In genomic region chr12:124391340-124392261, GRCh38 we compare ENCODE assay signal across 8 cellular contexts.
A peak's percentile ranks its signal among the peaks of the same experiment; 100 is the strongest.
DNase-seq lines count a peak whose midpoint lies in the region; ATAC-seq, FAIRE-seq and TF ChIP-seq lines count a peak whose summit lies in the region.

No MANE protein-coding gene starts in this region.

- peak overlapping the region; percentile 60 for H3K4me3 Mint-ChIP-seq in activated naive CD8-positive, alpha-beta T cell treated with anti-CD3 and anti-CD28 coated beads, Interleukin-2, amount 10 ng/mL, durations not matched to agents 7 days and 5 days

- H3K9me3 Mint-ChIP-seq in activated naive CD8-positive, alpha-beta T cell treated with anti-CD3 and anti-CD28 coated beads, Interleukin-2, amount 10 ng/mL, durations not matched to agents 7 days and 5 days: no peaks in the 10 kb centered on the region

- DNase-seq in activated naive CD8-positive, alpha-beta T cell treated with anti-CD3 and anti-CD28 coated beads, Interleukin-2, amount 10 ng/mL, durations not matched to agents 7 days and 5 days: peak; percentile 54
- DNase-seq in kidney (peak; percentile 85), NCI-H146 treated with DMSO at 0.1 percent for 48 hours (lab: John Stamatoyannopoulos, UW; ENCODE audit: unreplicated experiment) (no peak)
- peak; percentile 34 to 39 for DNase-seq in stimulated activated CD4-positive, alpha-beta T cell treated with anti-CD3 and anti-CD28 coated beads, Interleukin-4, amount 100 ng/mL, for 48 hours (ENCODE audit: low read depth in 2 of 2)

- peak overlapping the region; percentile 97 to 99 for H3K27ac ChIP-seq in kidney (ENCODE audit: low read depth in 2 of 2, low read length in 2 of 2)

- FAIRE-seq in kidney (lab: Jason Lieb, UNC): no peak

- no peak overlapping the region for H3K9ac ChIP-seq in kidney (ENCODE audit: low read length in 2 of 2)

- intact Hi-C loops in kidney (cut with DNase I): no loop called here

- peak overlapping the region; percentile 79 for H3K27ac Mint-ChIP-seq in activated naive CD8-positive, alpha-beta T cell treated with anti-CD3 and anti-CD28 coated beads, Interleukin-2, amount 10 ng/mL, durations not matched to agents 7 days and 5 days

- H3K4me1 ChIP-seq in kidney (ENCODE audit: control insufficient read depth in 1 of 2, insufficient read depth in 1 of 2, low read depth in 1 of 2, low read length in 2 of 2): peaks cover 43 to 51% of the 10 kb centered on the region in 2 donors

- no peaks in the 10 kb centered on the region for H3K9me3 ChIP-seq in kidney (ENCODE audit: control insufficient read depth in 1 of 2, low read length in 2 of 2)

- POLR2A ChIA-PET in activated naive CD8-positive, alpha-beta T cell treated with anti-CD3 and anti-CD28 coated beads, Interleukin-2, amount 10 ng/mL, durations not matched to agents 7 days and 5 days (lab: Charles Lee): no interaction called here

- peaks cover 0 to 12% of the 10 kb centered on the region in 2 donors for H3K36me3 ChIP-seq in kidney (ENCODE audit: control insufficient read depth in 1 of 2, insufficient read depth in 2 of 2, low read length in 2 of 2)

- H3K4me3 ChIP-seq in kidney (ENCODE audit: low read length in 2 of 2): no peak overlapping the region

- ATAC-seq in GM18498 (IDR thresholded peaks at IDR 0.05; ENCODE audit: unreplicated experiment) (peak; percentile 71), HG03039 (IDR thresholded peaks at IDR 0.05; ENCODE audit: unreplicated experiment) (peak; percentile 38), SK-N-SH treated with all-trans-retinoic acid at 6 μM for 48 hours (no peak), GM18517 (IDR thresholded peaks at IDR 0.05; ENCODE audit: unreplicated experiment) (no peak)
- peak; percentile 37 for ATAC-seq in activated naive CD8-positive, alpha-beta T cell treated with anti-CD3 and anti-CD28 coated beads, Interleukin-2, amount 10 ng/mL, durations not matched to agents 7 days and 5 days (ENCODE audit: low read depth)

- no peak for TF ChIP-seq CTCF in kidney (IDR thresholded peaks at IDR 0.05; ENCODE audit: borderline replicate concordance, extremely low read depth, insufficient read depth)

- H3K36me3 Mint-ChIP-seq in activated naive CD8-positive, alpha-beta T cell treated with anti-CD3 and anti-CD28 coated beads, Interleukin-2, amount 10 ng/mL, durations not matched to agents 7 days and 5 days: no peaks in the 10 kb centered on the region

- H3K27me3 Mint-ChIP-seq in activated naive CD8-positive, alpha-beta T cell treated with anti-CD3 and anti-CD28 coated beads, Interleukin-2, amount 10 ng/mL, durations not matched to agents 7 days and 5 days: no peaks in the 10 kb centered on the region

- peaks cover 28% of the 10 kb centered on the region for H3K4me1 Mint-ChIP-seq in activated naive CD8-positive, alpha-beta T cell treated with anti-CD3 and anti-CD28 coated beads, Interleukin-2, amount 10 ng/mL, durations not matched to agents 7 days and 5 days

TF ChIP-seq in SK-N-SH treated with all-trans-retinoic acid at 6 μM for 48 hours, 23 proteins besides CTCF, POLR2A, EP300 and RAD21:
- TF ChIP-seq OSR1 (CRISPR knock-in tag; IDR thresholded peaks at IDR 0.05): no peak
- TF ChIP-seq POU6F1 (CRISPR knock-in tag; IDR thresholded peaks at IDR 0.05; ENCODE audit: borderline replicate concordance, low read depth): peak; percentile 42; the same call in 1 of the 2 replicates

Comparison
In these comparisons a context has a peak if more than half of its experiments do, and no peak if none do; other contexts are left out.
1. ATAC-seq: peak in GM18498 (single experiment), HG03039 (single experiment) and activated naive CD8-positive, alpha-beta T cell treated with anti-CD3 and anti-CD28 coated beads, Interleukin-2, amount 10 ng/mL, durations not matched to agents 7 days and 5 days (single experiment); none in SK-N-SH treated with all-trans-retinoic acid at 6 μM for 48 hours (single experiment) and GM18517 (single experiment).